Comparison of ENCODE assay signal across 24 cellular contexts in the genomic region with DNA sequence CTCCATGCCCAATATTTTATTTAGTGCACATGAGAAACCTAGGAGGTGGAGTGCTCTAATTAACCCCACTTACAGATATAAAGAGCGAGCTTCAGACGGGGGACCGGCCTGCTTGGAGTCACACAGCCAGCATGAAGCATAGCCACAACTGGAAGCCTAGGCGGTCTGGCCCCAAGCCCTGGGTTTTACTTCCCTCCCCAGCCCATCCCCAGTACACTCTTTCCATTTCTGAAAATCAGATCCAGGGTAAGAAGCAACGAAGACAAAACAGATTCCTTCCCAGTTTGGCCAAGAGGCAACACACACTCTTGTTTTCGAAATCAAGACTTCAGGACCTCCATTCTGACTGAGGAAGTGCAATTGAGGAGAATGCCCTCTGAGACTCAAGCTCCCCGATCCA. TPM values are rescaled to one million over a fixed set of nuclear protein-coding genes. Genes with fewer than 3 reads are reported as not detected.
DNase-seq lines count a peak whose midpoint lies in the region; ATAC-seq, FAIRE-seq and TF ChIP-seq lines count a peak whose summit lies in the region.
"Had no signal": no experiment of that assay in that cellular context is flagged by ENCODE, and none has a peak within 500 bp of the region (broad histone marks: within the 10 kb centered on the region; RNA-seq: fewer than 3 reads in every experiment).

No MANE protein-coding gene starts in this region.

- H4K20me1 ChIP-seq in H1 (replicated peaks in 1 of 2; ENCODE audit: control insufficient read depth in 1 of 2, insufficient read depth in 2 of 2, low read length in 2 of 2) (no peaks in the 10 kb centered on the region), SK-N-SH (ENCODE audit: insufficient read depth) (no peaks in the 10 kb centered on the region), smooth muscle cell (ENCODE audit: low read depth) (no peaks in the 10 kb centered on the region)

- H2AK5ac ChIP-seq in H1 (ENCODE audit: low read depth, low read length) (no peak overlapping the region), mesendoderm (ENCODE audit: low read length) (no peak overlapping the region)

- no peak for TF ChIP-seq CTCF in CD14-positive monocyte (IDR thresholded peaks at IDR 0.05)
- TF ChIP-seq CTCF in H1 (IDR thresholded peaks at IDR 0.05; ENCODE audit: control extremely low read depth in 1 of 3, insufficient read depth in 1 of 3, low read depth in 1 of 3, low read length in 3 of 3) = no peak
- TF ChIP-seq CTCF in lower lobe of right lung (IDR thresholded peaks at IDR 0.05) = no peak
- no peak for TF ChIP-seq CTCF in SK-N-SH (IDR thresholded peaks at IDR 0.05)
- TF ChIP-seq CTCF in smooth muscle cell (IDR thresholded peaks at IDR 0.05; ENCODE audit: borderline replicate concordance, insufficient read depth, poor library complexity, severe bottlenecking) = no peak

- H4K91ac ChIP-seq in H1 (replicated peaks; ENCODE audit: insufficient read length, low read length) = no peak overlapping the region

- H4K5ac ChIP-seq in H1 (ENCODE audit: insufficient read length, low read depth, low read length) = no peak overlapping the region
- H4K5ac ChIP-seq in mesendoderm (ENCODE audit: low read length) = no peak overlapping the region

- TF ChIP-seq POLR2A in H1 (IDR thresholded peaks at IDR 0.05; ENCODE audit: control extremely low read depth in 1 of 2, low read depth in 2 of 2, low read length in 2 of 2) = no peak

- H2AFZ ChIP-seq in H1 (ENCODE audit: low read length) = no peak overlapping the region
- no peak overlapping the region for H2AFZ ChIP-seq in SK-N-SH (ENCODE audit: low read depth)
- H2AFZ ChIP-seq in smooth muscle cell (ENCODE audit: low read depth) = no peak overlapping the region

- H3K23ac ChIP-seq in H1 (ENCODE audit: insufficient read length) = no peak overlapping the region
- H3K23ac ChIP-seq in mesendoderm (ENCODE audit: low read length) = no peak overlapping the region

- no peak for FAIRE-seq in H1 (lab: Jason Lieb, UNC)
- FAIRE-seq: small intestine had no signal

- ATAC-seq in lower lobe of right lung = no peak
- ATAC-seq: activated naive CD4-positive, alpha-beta T cell treated with anti-CD3 and anti-CD28 coated beads, Interleukin-2, amount 50 U/mL, for 72 hours; body of pancreas had no signal

- no peak overlapping the region for H3K4me2 ChIP-seq in H1 (ENCODE audit: insufficient read depth in 1 of 2, low read depth in 2 of 2, low read length in 2 of 2)
- no peak overlapping the region for H3K4me2 ChIP-seq in SK-N-SH
- H3K4me2 ChIP-seq in smooth muscle cell = no peak overlapping the region
- no peak overlapping the region for H3K4me2 ChIP-seq in mesendoderm (ENCODE audit: low read length)

- H3K36me3 Mint-ChIP-seq in CD14-positive monocyte = no peaks in the 10 kb centered on the region
- H3K36me3 Mint-ChIP-seq: activated naive CD4-positive, alpha-beta T cell treated with anti-CD3 and anti-CD28 coated beads, Interleukin-2, amount 50 U/mL, for 72 hours had no signal

- no peak overlapping the region for H2BK12ac ChIP-seq in H1 (ENCODE audit: low read depth, low read length)

- no peak overlapping the region for H3K4ac ChIP-seq in H1 (replicated peaks; ENCODE audit: insufficient read length, low read depth, low read length)
- no peak overlapping the region for H3K4ac ChIP-seq in mesendoderm (ENCODE audit: low read depth, low read length)

- DNase-seq in CD14-positive monocyte (ENCODE audit: low spot score) = no peak
- DNase-seq in H1 (ENCODE audit: low read depth in 1 of 2, low spot score in 2 of 2) = no peak
- DNase-seq in lower lobe of right lung = no peak
- no peak for DNase-seq in SK-N-SH
- no peak for DNase-seq in smooth muscle cell (lab: John Stamatoyannopoulos, UW; ENCODE audit: unreplicated experiment)
- no peak for DNase-seq in mesendoderm
- no peak for DNase-seq in NCI-H526 treated with DMSO at 0.1 percent for 48 hours (lab: John Stamatoyannopoulos, UW)
- DNase-seq: ACHN; activated CD4-positive, alpha-beta memory T cell treated with anti-CD3 and anti-CD28 coated beads, Interleukin-2, amount 10 ng/mL, durations not matched to agents 7 days and 5 days; activated T-cell treated with anti-CD3 and anti-CD28 coated beads, Interleukin-2, amount 50 U/mL, for 48 hours; HCEC 1CT; islet precursor cell; NCI-H1417 treated with DMSO at 0.1 percent for 48 hours; NCI-H82; occipital lobe; small intestine; T-helper 1 cell; upper lobe of right lung had no signal

- POLR2A ChIA-PET in H1 (lab: Charles Lee; ENCODE audit: partially characterized antibody) (no interaction called here), SK-N-SH (lab: Yijun Ruan, JAX) (no interaction called here)

- H3K14ac ChIP-seq in H1 (ENCODE audit: insufficient read length) = no peak overlapping the region

- H3K79me1 ChIP-seq in H1 (ENCODE audit: low read depth, low read length) (no peaks in the 10 kb centered on the region), mesendoderm (ENCODE audit: low read length) (no peaks in the 10 kb centered on the region)

- peaks cover 0 to 3% (median 2%) of the 10 kb centered on the region in 4 experiments; a peak in 4 of 7 replicates for H3K4me1 ChIP-seq in H1 (replicated peaks in 1 of 4; ENCODE audit: control insufficient read depth in 3 of 4, insufficient read depth in 4 of 4, low read length in 3 of 4)
- H3K4me1 ChIP-seq in lower lobe of right lung = peaks cover 60% of the 10 kb centered on the region
- H3K4me1 ChIP-seq in stomach smooth muscle (ENCODE audit: control insufficient read depth, insufficient read depth, low read length) = peaks cover 38% of the 10 kb centered on the region
- H3K4me1 ChIP-seq in SK-N-SH (ENCODE audit: control insufficient read depth in 1 of 2, insufficient read depth in 2 of 2, low read depth in 1 of 2, low read length in 1 of 2) = no peaks in the 10 kb centered on the region; a peak in 1 of 4 replicates
- H3K4me1 ChIP-seq in smooth muscle cell (ENCODE audit: low read depth) = no peaks in the 10 kb centered on the region
- no peaks in the 10 kb centered on the region for H3K4me1 ChIP-seq in mesendoderm (ENCODE audit: control insufficient read depth, low read depth, low read length)
- H3K4me1 ChIP-seq: body of pancreas had no signal

- H3K4me3 ChIP-seq in H1 (ENCODE audit: extremely low read depth in 1 of 4, insufficient read depth in 2 of 4, low read depth in 3 of 4, low read length in 4 of 4) = no peak overlapping the region
- no peak overlapping the region for H3K4me3 ChIP-seq in lower lobe of right lung
- peak overlapping the region in 1 of 2 donors; percentile 22 for H3K4me3 ChIP-seq in stomach smooth muscle (ENCODE audit: low read length in 2 of 2)
- no peak overlapping the region for H3K4me3 ChIP-seq in SK-N-SH (ENCODE audit: low read depth in 2 of 2, low read length in 1 of 2)
- H3K4me3 ChIP-seq in smooth muscle cell = no peak overlapping the region
- H3K4me3 ChIP-seq in mesendoderm (ENCODE audit: low read length) = no peak overlapping the region
- H3K4me3 ChIP-seq: body of pancreas, upper lobe of right lung had no signal

- H3K9me3 ChIP-seq in H1 (ENCODE audit: insufficient read depth in 2 of 2, low read depth in 1 of 2, low read length in 1 of 2) (no peaks in the 10 kb centered on the region), lower lobe of right lung (no peaks in the 10 kb centered on the region), stomach smooth muscle (ENCODE audit: control insufficient read depth in 2 of 2, low read length in 2 of 2) (no peaks in the 10 kb centered on the region), SK-N-SH (no peaks in the 10 kb centered on the region), smooth muscle cell (replicated peaks; ENCODE audit: low read depth) (no peaks in the 10 kb centered on the region)
- H3K9me3 ChIP-seq: body of pancreas, upper lobe of right lung had no signal

- H3K27me3 ChIP-seq in H1 (replicated peaks in 1 of 4; ENCODE audit: control insufficient read depth in 3 of 4, extremely low read depth in 1 of 4, insufficient read depth in 3 of 4, low read length in 3 of 4) = no peaks in the 10 kb centered on the region; a peak in 1 of 7 replicates
- no peaks in the 10 kb centered on the region for H3K27me3 ChIP-seq in lower lobe of right lung (ENCODE audit: low read depth)
- no peaks in the 10 kb centered on the region for H3K27me3 ChIP-seq in stomach smooth muscle (ENCODE audit: control insufficient read depth in 1 of 2, insufficient read depth in 2 of 2, low read length in 2 of 2)
- no peaks in the 10 kb centered on the region for H3K27me3 ChIP-seq in SK-N-SH (ENCODE audit: insufficient read depth)
- H3K27me3 ChIP-seq in smooth muscle cell (ENCODE audit: low read depth) = no peaks in the 10 kb centered on the region
- no peaks in the 10 kb centered on the region for H3K27me3 ChIP-seq in mesendoderm (ENCODE audit: insufficient read depth, low read length, poor library complexity)
- H3K27me3 ChIP-seq: body of pancreas, upper lobe of right lung had no signal

- peaks cover 0 to 2% (median 1%) of the 10 kb centered on the region in 3 donors for H3K27me3 Mint-ChIP-seq in CD14-positive monocyte (ENCODE audit: low read depth in 3 of 3)
- H3K27me3 Mint-ChIP-seq: activated CD4-positive, alpha-beta memory T cell treated with anti-CD3 and anti-CD28 coated beads, Interleukin-2, amount 10 ng/mL, durations not matched to agents 7 days and 5 days had no signal

- no peaks in the 10 kb centered on the region for H3F3A ChIP-seq in SK-N-SH (replicated peaks; ENCODE audit: insufficient read depth)
- H3F3A ChIP-seq in smooth muscle cell (ENCODE audit: low read depth) = peaks cover 6% of the 10 kb centered on the region

- CTCF ChIA-PET in H1 (lab: Charles Lee; ENCODE audit: partially characterized antibody) = interaction anchor here (0.7 to 2.5 kb wide), 13 partner anchors 9 to 94 kb away, joined by 3 to 10 read pairs (median 4); no protein-coding TSS in a partner anchor
- CTCF ChIA-PET in SK-N-SH (lab: Yijun Ruan, JAX) = interaction anchor here (1.1 to 1.3 kb wide), 2 partner anchors 10 to 59 kb away, joined by 3 to 6 read pairs; no protein-coding TSS in a partner anchor

- H3K79me2 ChIP-seq in H1 (ENCODE audit: control insufficient read depth in 1 of 2, insufficient read depth in 2 of 2, low read length in 2 of 2) (no peaks in the 10 kb centered on the region), SK-N-SH (ENCODE audit: insufficient read depth) (no peaks in the 10 kb centered on the region), smooth muscle cell (ENCODE audit: low read depth) (no peaks in the 10 kb centered on the region), mesendoderm (ENCODE audit: control insufficient read depth, insufficient read depth, low read length) (no peaks in the 10 kb centered on the region)

- H3K56ac ChIP-seq in H1 (replicated peaks; ENCODE audit: insufficient read length, low read depth, low read length) (no peak overlapping the region), mesendoderm (ENCODE audit: low read length) (no peak overlapping the region)

- no peak overlapping the region for H2BK15ac ChIP-seq in H1 (ENCODE audit: low read length)
- H2BK15ac ChIP-seq in mesendoderm (replicated peaks; ENCODE audit: low read depth) = no peak overlapping the region

- WGBS in H1 (ENCODE audit: extremely low coverage in 1 of 2, insufficient coverage in 1 of 2, insufficient read length in 1 of 2, insufficient replicate concordance in 2 of 2, low coverage in 1 of 2, low lambda C conversion rate in 2 of 2, missing lambda C conversion rate in 1 of 2), 2 experiments = 94% methylated on average over 7 of the region's 7 CpGs; no CpG with 5 or more reads in 1 of the 2 experiments
- WGBS in SK-N-SH (ENCODE audit: low lambda C conversion rate) = 66% methylated on average over 6 of the region's 7 CpGs
- 90% methylated on average over 7 of the region's 7 CpGs for WGBS in smooth muscle cell (ENCODE audit: low lambda C conversion rate)
- no CpG with 5 or more reads among the region's 7 CpGs for WGBS in mesendoderm (ENCODE audit: extremely low coverage, insufficient coverage, low lambda C conversion rate)

- peaks cover 98% of the 10 kb centered on the region for H3K4me1 Mint-ChIP-seq in CD14-positive monocyte
- H3K4me1 Mint-ChIP-seq: activated CD4-positive, alpha-beta memory T cell treated with anti-CD3 and anti-CD28 coated beads, Interleukin-2, amount 10 ng/mL, durations not matched to agents 7 days and 5 days had no signal

- H3K4me3 Mint-ChIP-seq in CD14-positive monocyte = peak overlapping the region in 1 of 2 donors; percentile 35
- H3K4me3 Mint-ChIP-seq: activated CD4-positive, alpha-beta memory T cell treated with anti-CD3 and anti-CD28 coated beads, Interleukin-2, amount 10 ng/mL, durations not matched to agents 7 days and 5 days had no signal

- H3K18ac ChIP-seq in H1 (ENCODE audit: extremely low read depth, low read length) (no peak overlapping the region), mesendoderm (ENCODE audit: low read length) (no peak overlapping the region)

- H4K8ac ChIP-seq in H1 (ENCODE audit: extremely low read depth, insufficient read depth, low read length) (no peak overlapping the region), mesendoderm (ENCODE audit: low read depth, low read length) (no peak overlapping the region)

- H3K9me2 ChIP-seq in SK-N-SH = no peaks in the 10 kb centered on the region

- H3K36me3 ChIP-seq in H1 (ENCODE audit: control insufficient read depth in 2 of 4, insufficient read depth in 4 of 4, low read length in 3 of 4) = no peaks in the 10 kb centered on the region
- H3K36me3 ChIP-seq in lower lobe of right lung = no peaks in the 10 kb centered on the region
- H3K36me3 ChIP-seq in stomach smooth muscle (ENCODE audit: control insufficient read depth in 2 of 2, insufficient read depth in 2 of 2, low read length in 2 of 2) = no peaks in the 10 kb centered on the region
- no peaks in the 10 kb centered on the region for H3K36me3 ChIP-seq in SK-N-SH (replicated peaks in 1 of 2; ENCODE audit: control insufficient read depth in 1 of 2, insufficient read depth in 2 of 2, low read length in 1 of 2)
- no peaks in the 10 kb centered on the region for H3K36me3 ChIP-seq in smooth muscle cell (ENCODE audit: low read depth)
- H3K36me3 ChIP-seq in mesendoderm (ENCODE audit: control insufficient read depth, insufficient read depth, low read length) = no peaks in the 10 kb centered on the region
- H3K36me3 ChIP-seq: upper lobe of right lung had no signal

- H3K27ac ChIP-seq in H1 (ENCODE audit: low read depth, low read length) (no peak overlapping the region), lower lobe of right lung (peak overlapping the region; percentile 53), stomach smooth muscle (ENCODE audit: low read length) (peak overlapping the region; percentile 37), SK-N-SH (ENCODE audit: low read depth in 2 of 2, low read length in 1 of 2) (no peak overlapping the region), smooth muscle cell (ENCODE audit: low read depth) (no peak overlapping the region), mesendoderm (ENCODE audit: low read depth, low read length) (no peak overlapping the region)
- H3K27ac ChIP-seq: VCaP had no signal

- intact Hi-C loops in CD14-positive monocyte (cut with micrococcal nuclease) = loop anchor here (5.0 kb wide), 2 partner anchors 35 to 45 kb away; no protein-coding TSS in a partner anchor
- intact Hi-C loops in lower lobe of right lung (cut with DNase I) = no loop called here

- TF ChIP-seq EP300 in H1 (IDR thresholded peaks at IDR 0.05; ENCODE audit: borderline replicate concordance in 1 of 2, low read depth in 2 of 2, low read length in 2 of 2) (no peak), SK-N-SH (IDR thresholded peaks at IDR 0.05; ENCODE audit: borderline replicate concordance in 1 of 2, low read depth in 1 of 2, low read length in 1 of 2) (no peak)

- H2BK20ac ChIP-seq in H1 (ENCODE audit: low read length) = 0 out of 2 replicates have a peak overlapping the region, but pooled peaks have one; percentile 38

- H2BK5ac ChIP-seq in H1 (ENCODE audit: low read depth, low read length) = no peak overlapping the region
- H2BK5ac ChIP-seq in mesendoderm (ENCODE audit: low read length) = no peak overlapping the region

- H3K27ac Mint-ChIP-seq in CD14-positive monocyte = peak overlapping the region; percentile 90 to 99 (median 96)
- H3K27ac Mint-ChIP-seq: activated CD4-positive, alpha-beta memory T cell treated with anti-CD3 and anti-CD28 coated beads, Interleukin-2, amount 10 ng/mL, durations not matched to agents 7 days and 5 days had no signal

- H3K9me3 Mint-ChIP-seq in CD14-positive monocyte = no peaks in the 10 kb centered on the region
- H3K9me3 Mint-ChIP-seq: activated CD4-positive, alpha-beta memory T cell treated with anti-CD3 and anti-CD28 coated beads, Interleukin-2, amount 10 ng/mL, durations not matched to agents 7 days and 5 days; activated naive CD4-positive, alpha-beta T cell treated with anti-CD3 and anti-CD28 coated beads, Interleukin-2, amount 50 U/mL, for 72 hours had no signal

- H3K23me2 ChIP-seq in H1 (ENCODE audit: low read depth, low read length) = no peaks in the 10 kb centered on the region

- H2BK120ac ChIP-seq in H1 (replicated peaks; ENCODE audit: low read depth, low read length) (no peak overlapping the region), mesendoderm (ENCODE audit: low read depth, low read length) (no peak overlapping the region)

- H3K9ac ChIP-seq in H1 (replicated peaks in 1 of 4; ENCODE audit: extremely low read depth in 1 of 4, low read depth in 3 of 4, low read length in 3 of 4) (no peak overlapping the region), stomach smooth muscle (ENCODE audit: low read length in 2 of 2) (peak overlapping the region in 1 of 2 donors; percentile 3), SK-N-SH (no peak overlapping the region), smooth muscle cell (ENCODE audit: low read depth) (no peak overlapping the region), mesendoderm (ENCODE audit: low read length) (no peak overlapping the region)

- no peak for TF ChIP-seq RAD21 in H1 (IDR thresholded peaks at IDR 0.05 in 1 of 2, conservative IDR thresholded peaks at IDR 0.05 in 1 of 2; ENCODE audit: low read depth in 2 of 2, low read length in 2 of 2)
- no peak for TF ChIP-seq RAD21 in SK-N-SH (IDR thresholded peaks at IDR 0.05; ENCODE audit: low read length)

RNA-seq across cellular contexts. Expression of a gene that starts 27.1 kb away (rescaled TPM):
- polyA plus RNA-seq in CD14-positive monocyte (1 to 10 TPM in 1 of 2 donors, under 1 TPM in 1; 0.79 to 1.2 TPM), H1 (2011; rRNA removed) (0.08 TPM in 2 replicates), SK-N-SH (2012; rRNA removed) (not detected in 2 replicates), smooth muscle cell (0.52 and 0.54 TPM in 2 replicates)
- total RNA-seq in H1 (2021; fragmentation: NEBNext Ultra II Directional; extraction: Animal tissue kit (Norgen Biotek cat#: 25700)) = 0.10 and 0.19 TPM in 2 replicates
- 0.05 TPM for polyA plus RNA-seq in H1 (2011; cell fraction: cytosol; rRNA removed)
- polyA plus RNA-seq in H1 (2011; cell fraction: nucleus; rRNA removed) = 0.16 TPM
- 0.07 to 0.20 TPM (median 0.12 TPM) in 4 replicates for polyA plus RNA-seq in H1 (2012, experiment 1 of 2)
- 0.09 TPM for polyA plus RNA-seq in H1 (2012, experiment 2 of 2)
- polyA plus RNA-seq in H1 (2013, experiment 1 of 2) = 0.20 TPM
- 0.28 TPM for polyA plus RNA-seq in H1 (2013, experiment 2 of 2)
- polyA minus RNA-seq in H1 (2011; rRNA and poly(A)+ RNA removed) = 0.09 and 0.12 TPM in 2 replicates
- not detected for polyA minus RNA-seq in H1 (2011; cell fraction: cytosol; rRNA and poly(A)+ RNA removed)
- polyA minus RNA-seq in H1 (2011; cell fraction: nucleus; rRNA and poly(A)+ RNA removed) = not detected
- total RNA-seq in lower lobe of right lung (2.5 TPM), smooth muscle cell (0.36 and 0.63 TPM in 2 replicates)
- polyA plus RNA-seq in SK-N-SH (2012; cell fraction: cytosol; rRNA removed) = not detected in 2 replicates
- polyA plus RNA-seq in SK-N-SH (2012; cell fraction: nucleus; rRNA removed) = not detected in 2 replicates
- polyA plus RNA-seq in mesendoderm (2013, experiment 1 of 2) = 0.48 TPM
- 0.42 TPM for polyA plus RNA-seq in mesendoderm (2013, experiment 2 of 2)
- total RNA-seq: activated CD4-positive, alpha-beta memory T cell treated with anti-CD3 and anti-CD28 coated beads, Interleukin-2, amount 10 ng/mL, durations not matched to agents 7 days and 5 days; activated naive CD4-positive, alpha-beta T cell treated with anti-CD3 and anti-CD28 coated beads, Interleukin-2, amount 50 U/mL, for 72 hours; fibroblast of lung; RPMI7951 had no signal
- polyA plus RNA-seq: fibroblast of lung had no signal

Comparison
In these comparisons a context has a peak if more than half of its experiments do, and no peak if none do; other contexts are left out.
1. H3K27ac ChIP-seq: peak in lower lobe of right lung (single experiment) and stomach smooth muscle (single experiment); none in H1 (single experiment), SK-N-SH (0 of 2), smooth muscle cell (single experiment) and mesendoderm (single experiment).